In the genomic region with DNA sequence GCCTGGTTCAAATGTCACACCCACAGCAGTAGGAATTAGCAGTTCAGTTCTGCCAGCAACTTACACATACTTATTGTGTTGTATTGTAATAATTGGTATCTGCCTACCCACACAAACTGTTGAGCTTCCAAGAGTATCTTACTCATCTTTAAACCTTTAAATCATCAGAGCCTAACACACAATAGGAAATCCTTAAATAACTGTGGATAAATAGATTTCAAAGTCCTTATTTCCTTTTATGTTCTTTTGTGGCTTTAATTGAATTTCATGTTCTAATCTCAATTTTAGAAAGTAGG, we compare ENCODE assay signal across 20 cellular contexts. TPM values are rescaled to one million over a fixed set of nuclear protein-coding genes. Genes with fewer than 3 reads are reported as not detected.
A peak's percentile ranks its signal among the peaks of the same experiment; 100 is the strongest.
DNase-seq lines count a peak whose midpoint lies in the region; TF ChIP-seq lines count a peak whose summit lies in the region.
"Had no signal": no experiment of that assay in that cellular context is flagged by ENCODE, and none has a peak within 500 bp of the region (broad histone marks: within the 10 kb centered on the region; RNA-seq: fewer than 3 reads in every experiment).

No MANE protein-coding gene starts in this region.

- no peaks in the 10 kb centered on the region for H3K9me3 ChIP-seq in tibial nerve
- H3K9me3 ChIP-seq: gastroesophageal sphincter, sigmoid colon, thoracic aorta had no signal

- peaks cover 0 to 4% (median 0%) of the 10 kb centered on the region in 3 donors for H3K36me3 ChIP-seq in tibial nerve
- H3K36me3 ChIP-seq: sigmoid colon, thoracic aorta had no signal

- no peak for TF ChIP-seq EP300 in tibial nerve (IDR thresholded peaks at IDR 0.05)

- H3K27ac Mint-ChIP-seq in neural crest cell (ENCODE audit: unreplicated experiment), result no peak overlapping the region
- H3K27ac Mint-ChIP-seq: activated CD4-positive, alpha-beta T cell treated with anti-CD3 and anti-CD28 coated beads for 36 hours; activated naive CD4-positive, alpha-beta T cell treated with anti-CD3 and anti-CD28 coated beads for 36 hours; T-helper 2 cell treated with Interferon-gamma antibody and Interleukin-4, amounts not matched to agents 5 μg/mL and 100 μg/mL, for 36 hours had no signal

- H3K4me3 Mint-ChIP-seq in neural crest cell, result peak overlapping the region; percentile 48
- H3K4me3 Mint-ChIP-seq: activated CD4-positive, alpha-beta T cell treated with anti-CD3 and anti-CD28 coated beads for 36 hours; activated naive CD4-positive, alpha-beta T cell treated with anti-CD3 and anti-CD28 coated beads for 36 hours; T-helper 2 cell treated with Interferon-gamma antibody and Interleukin-4, amounts not matched to agents 5 μg/mL and 100 μg/mL, for 36 hours had no signal

- H3K4me1 ChIP-seq in tibial nerve, result peaks cover 0 to 50% (median 12%) of the 10 kb centered on the region in 4 donors

- peaks cover 55% of the 10 kb centered on the region for H3K4me1 Mint-ChIP-seq in neural crest cell

- DNase-seq in NCI-H1092 treated with DMSO at 0.1 percent for 48 hours (lab: John Stamatoyannopoulos, UW), result peak; percentile 72
- DNase-seq in NCI-H1092 (lab: John Stamatoyannopoulos, UW), result no peak
- DNase-seq in NCI-H69 (lab: John Stamatoyannopoulos, UW), result peak; percentile 37
- DNase-seq in choroid plexus epithelial cell (ENCODE audit: low read depth), result peak; percentile 5
- DNase-seq in neural crest cell (ENCODE audit: low read depth, low spot score), result no peak
- DNase-seq in tibial nerve (ENCODE audit: low spot score in 2 of 2), result no peak
- no peak for DNase-seq in GDM1 (lab: John Stamatoyannopoulos, UW)
- DNase-seq in activated effector memory CD4-positive, alpha-beta T cell treated with Interleukin-2 at 50 U/mL for 16 hours, result no peak
- DNase-seq: activated CD4-positive, alpha-beta T cell treated with anti-CD3 and anti-CD28 coated beads for 36 hours; activated CD8-positive, alpha-beta memory T cell treated with anti-CD3 and anti-CD28 coated beads, Interleukin-2, amount 50 U/mL, for 48 hours; activated naive CD4-positive, alpha-beta T cell treated with anti-CD3 and anti-CD28 coated beads for 36 hours; MV-4-11; Right ventricle myocardium superior; sigmoid colon; stimulated activated CD4-positive, alpha-beta T cell treated with anti-CD3 and anti-CD28 coated beads, Interleukin-4, amount 100 ng/mL, for 1 hour; stimulated activated CD8-positive, alpha-beta memory T cell treated with anti-CD3 and anti-CD28 coated beads, Interleukin-4, amount 100 ng/mL, for 48 hours had no signal

- no peak overlapping the region for H3K4me3 ChIP-seq in choroid plexus epithelial cell (ENCODE audit: low read depth, low read length)
- H3K4me3 ChIP-seq in tibial nerve, result no peak overlapping the region
- H3K4me3 ChIP-seq: gastroesophageal sphincter, sigmoid colon, thoracic aorta had no signal

- H3K27ac ChIP-seq in tibial nerve, result no peak overlapping the region
- H3K27ac ChIP-seq: 22Rv1, gastroesophageal sphincter, sigmoid colon, thoracic aorta had no signal

- no peaks in the 10 kb centered on the region for H3K27me3 ChIP-seq in tibial nerve
- H3K27me3 ChIP-seq: gastroesophageal sphincter, sigmoid colon had no signal

- H3K9me3 Mint-ChIP-seq in neural crest cell, result no peaks in the 10 kb centered on the region
- H3K9me3 Mint-ChIP-seq: activated naive CD4-positive, alpha-beta T cell treated with anti-CD3 and anti-CD28 coated beads for 36 hours had no signal

- TF ChIP-seq CTCF in choroid plexus epithelial cell (conservative IDR thresholded peaks at IDR 0.05; ENCODE audit: low read depth, low read length), result no peak
- no peak for TF ChIP-seq CTCF in neural crest cell (conservative IDR thresholded peaks at IDR 0.05)
- no peak for TF ChIP-seq CTCF in tibial nerve (IDR thresholded peaks at IDR 0.05)

- H3K36me3 Mint-ChIP-seq in neural crest cell (ENCODE audit: low read depth), result peaks cover 3% of the 10 kb centered on the region

- TF ChIP-seq POLR2A in tibial nerve (IDR thresholded peaks at IDR 0.05), result no peak

- no peaks in the 10 kb centered on the region for H3K27me3 Mint-ChIP-seq in neural crest cell (ENCODE audit: low read depth)
- H3K27me3 Mint-ChIP-seq: activated CD4-positive, alpha-beta T cell treated with anti-CD3 and anti-CD28 coated beads for 36 hours had no signal

RNA-seq across cellular contexts. Expression of gene CASD1, which starts 3.9 kb away (rescaled TPM):
- total RNA-seq in neural crest cell (40.2 and 43.3 TPM in 2 replicates), tibial nerve (10 to 100 TPM; 21.2 to 24.9 (median 21.9) TPM)

Comparison
In these comparisons a context has a peak if more than half of its experiments do, and no peak if none do; other contexts are left out.
1. DNase-seq: peak in NCI-H1092 treated with DMSO at 0.1 percent for 48 hours (single experiment), NCI-H69 (single experiment) and choroid plexus epithelial cell (single experiment); none in NCI-H1092 (single experiment), neural crest cell (single experiment), tibial nerve (0 of 2), GDM1 (single experiment) and activated effector memory CD4-positive, alpha-beta T cell treated with Interleukin-2 at 50 U/mL for 16 hours (single experiment).